ENCODE assay signal across 1 cellular context in genomic region chr19:30178721-30179402, GRCh38.
TF ChIP-seq lines count a peak whose summit lies in the region.

No MANE protein-coding gene starts in this region.

TF ChIP-seq in HepG2, 621 proteins besides CTCF, POLR2A, EP300 and RAD21 (continued from another document):
- TF ChIP-seq ZNF512B (CRISPR knock-in tag; IDR thresholded peaks at IDR 0.05; ENCODE audit: borderline replicate concordance): no peak
- TF ChIP-seq SKI (IDR thresholded peaks at IDR 0.05; ENCODE audit: partially characterized antibody): no peak
- TF ChIP-seq KLF6 (CRISPR knock-in tag; IDR thresholded peaks at IDR 0.05): no peak
- TF ChIP-seq ZHX1 (CRISPR knock-in tag; IDR thresholded peaks at IDR 0.05; ENCODE audit: low read depth): no peak
- no peak for TF ChIP-seq THAP8 (CRISPR knock-in tag; IDR thresholded peaks at IDR 0.05; ENCODE audit: borderline replicate concordance)
- TF ChIP-seq ZNF770 (CRISPR knock-in tag; IDR thresholded peaks at IDR 0.05): no peak
